10 cellular contexts compared by ENCODE assay signal in the genomic region with DNA sequence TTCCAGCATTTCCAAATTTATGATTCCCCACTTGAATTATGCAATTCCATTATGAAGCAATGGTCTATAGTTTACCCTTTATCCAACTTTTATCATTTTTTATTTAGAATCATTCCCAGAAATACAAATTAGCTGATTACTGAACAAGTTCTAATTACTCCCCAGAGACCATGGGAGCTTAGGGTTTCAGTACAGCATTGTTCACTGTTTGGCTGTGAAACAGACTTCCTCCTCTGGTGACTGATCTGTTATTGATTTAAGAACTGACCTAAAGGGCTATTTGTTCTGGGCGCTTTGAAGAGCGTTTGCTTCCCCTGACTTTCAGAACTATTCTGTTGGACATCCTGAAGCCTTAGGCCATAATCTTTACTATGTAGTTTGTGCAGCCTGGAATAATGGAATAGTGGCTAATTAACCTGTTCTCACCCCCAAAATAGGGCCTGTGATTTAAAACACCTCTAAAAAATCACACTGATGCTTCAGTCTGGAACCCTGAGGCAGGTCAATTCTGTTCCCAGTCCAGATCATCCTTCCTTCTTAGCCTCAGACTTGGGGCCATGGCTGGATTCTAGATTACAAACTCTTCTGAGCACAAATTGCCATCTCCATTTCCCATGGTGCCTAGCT. TPM values are rescaled to one million over a fixed set of nuclear protein-coding genes. Genes with fewer than 3 reads are reported as not detected.
DNase-seq lines count a peak whose midpoint lies in the region; ATAC-seq and TF ChIP-seq lines count a peak whose summit lies in the region.
"Had no signal": no experiment of that assay in that cellular context is flagged by ENCODE, and none has a peak within 500 bp of the region (broad histone marks: within the 10 kb centered on the region; RNA-seq: fewer than 3 reads in every experiment).

No MANE protein-coding gene starts in this region.

- H3K4me3 ChIP-seq in esophagus muscularis mucosa (no peak overlapping the region), upper lobe of left lung (no peak overlapping the region)

- no peaks in the 10 kb centered on the region for H3K9me3 Mint-ChIP-seq in activated T-cell treated with anti-CD3 and anti-CD28 coated beads, Interleukin-2, amount 50 U/mL, for 24 hours

- H3K36me3 ChIP-seq in esophagus muscularis mucosa (no peaks in the 10 kb centered on the region), upper lobe of left lung (no peaks in the 10 kb centered on the region)

- TF ChIP-seq EP300 in esophagus muscularis mucosa (IDR thresholded peaks at IDR 0.05) (no peak), upper lobe of left lung (IDR thresholded peaks at IDR 0.05) (no peak)

- no peaks in the 10 kb centered on the region for H3K27me3 ChIP-seq in esophagus muscularis mucosa
- no peaks in the 10 kb centered on the region for H3K27me3 ChIP-seq in upper lobe of left lung

- ATAC-seq in upper lobe of left lung (ENCODE audit: low FRiP score in 2 of 2) = peak in 1 of 2 donors; percentile 67

- no peak for TF ChIP-seq CTCF in esophagus muscularis mucosa (IDR thresholded peaks at IDR 0.05)
- TF ChIP-seq CTCF in upper lobe of left lung (IDR thresholded peaks at IDR 0.05) = no peak

- H3K4me1 ChIP-seq in esophagus muscularis mucosa (peaks cover 9 to 51% (median 39%) of the 10 kb centered on the region in 4 donors), upper lobe of left lung (peaks cover 4 to 22% (median 13%) of the 10 kb centered on the region in 4 donors)

- no peak overlapping the region for H3K4me3 Mint-ChIP-seq in activated T-cell treated with anti-CD3 and anti-CD28 coated beads, Interleukin-2, amount 50 U/mL, for 24 hours

- H3K4me1 Mint-ChIP-seq in activated T-cell treated with anti-CD3 and anti-CD28 coated beads, Interleukin-2, amount 50 U/mL, for 24 hours (ENCODE audit: low read depth) = no peaks in the 10 kb centered on the region

- intact Hi-C loops in esophagus muscularis mucosa (cut with DNase I) = no loop called here

- no peaks in the 10 kb centered on the region for H3K27me3 Mint-ChIP-seq in activated T-cell treated with anti-CD3 and anti-CD28 coated beads, Interleukin-2, amount 50 U/mL, for 24 hours

- peak; percentile 1 to 23 for DNase-seq in NCI-H2081 (lab: John Stamatoyannopoulos, UW)
- no peak for DNase-seq in NCI-H2081 treated with DMSO at 0.1 percent for 48 hours (lab: John Stamatoyannopoulos, UW)
- no peak for DNase-seq in esophagus muscularis mucosa (ENCODE audit: extremely low spot score)
- DNase-seq in midbrain (lab: John Stamatoyannopoulos, UW) = peak; percentile 5
- DNase-seq in upper lobe of left lung = no peak
- no peak for DNase-seq in A172 (ENCODE audit: low spot score)
- no peak for DNase-seq in D341Med (ENCODE audit: low spot score)
- no peak for DNase-seq in activated T-cell treated with anti-CD3 and anti-CD28 coated beads, Interleukin-2, amount 50 U/mL, for 24 hours
- DNase-seq: stimulated activated naive CD4-positive, alpha-beta T cell; T-helper 9 cell had no signal

- peak overlapping the region; percentile 31 to 66 (median 48) for H3K27ac ChIP-seq in esophagus muscularis mucosa (replicated peaks in 1 of 4)
- peak overlapping the region in 3 of 4 donors; percentile 43 to 55 (median 44) for H3K27ac ChIP-seq in upper lobe of left lung

- H3K27ac Mint-ChIP-seq in activated T-cell treated with anti-CD3 and anti-CD28 coated beads, Interleukin-2, amount 50 U/mL, for 24 hours = no peak overlapping the region

- TF ChIP-seq POLR2A in esophagus muscularis mucosa (IDR thresholded peaks at IDR 0.05; ENCODE audit: low read depth) = no peak
- no peak for TF ChIP-seq POLR2A in upper lobe of left lung (IDR thresholded peaks at IDR 0.05)

- H3K36me3 Mint-ChIP-seq in activated T-cell treated with anti-CD3 and anti-CD28 coated beads, Interleukin-2, amount 50 U/mL, for 24 hours (ENCODE audit: low read depth) = peaks cover 4% of the 10 kb centered on the region

- H3K9me3 ChIP-seq in esophagus muscularis mucosa (no peaks in the 10 kb centered on the region), upper lobe of left lung (no peaks in the 10 kb centered on the region)

- WGBS in esophagus muscularis mucosa = 67% methylated on average over 2 of the region's 2 CpGs
- 44 to 72% methylated on average over 2 of the region's 2 CpGs for WGBS in upper lobe of left lung, 2 donors

RNA-seq across cellular contexts. Expression of a gene that starts 58.7 kb away (rescaled TPM):
- total RNA-seq in esophagus muscularis mucosa = under 1 TPM; 0.52 to 0.83 (median 0.74) TPM
- 1 to 10 TPM in 3 of 6 donors, under 1 TPM in 3; 0.55 to 6.2 (median 0.98) TPM for total RNA-seq in upper lobe of left lung
- 3.3 and 4.8 TPM in 2 replicates for total RNA-seq in A172 (2014; rRNA removed; shearing (Covaris generic))

Comparison
In these comparisons a context has a peak if more than half of its experiments do, and no peak if none do; other contexts are left out.
1. DNase-seq: peak in NCI-H2081 (2 of 2) and midbrain (single experiment); none in NCI-H2081 treated with DMSO at 0.1 percent for 48 hours (single experiment), esophagus muscularis mucosa (single experiment), upper lobe of left lung (0 of 2), A172 (single experiment), D341Med (single experiment) and activated T-cell treated with anti-CD3 and anti-CD28 coated beads, Interleukin-2, amount 50 U/mL, for 24 hours (single experiment).